8 cellular contexts compared by ENCODE assay signal in the genomic region with DNA sequence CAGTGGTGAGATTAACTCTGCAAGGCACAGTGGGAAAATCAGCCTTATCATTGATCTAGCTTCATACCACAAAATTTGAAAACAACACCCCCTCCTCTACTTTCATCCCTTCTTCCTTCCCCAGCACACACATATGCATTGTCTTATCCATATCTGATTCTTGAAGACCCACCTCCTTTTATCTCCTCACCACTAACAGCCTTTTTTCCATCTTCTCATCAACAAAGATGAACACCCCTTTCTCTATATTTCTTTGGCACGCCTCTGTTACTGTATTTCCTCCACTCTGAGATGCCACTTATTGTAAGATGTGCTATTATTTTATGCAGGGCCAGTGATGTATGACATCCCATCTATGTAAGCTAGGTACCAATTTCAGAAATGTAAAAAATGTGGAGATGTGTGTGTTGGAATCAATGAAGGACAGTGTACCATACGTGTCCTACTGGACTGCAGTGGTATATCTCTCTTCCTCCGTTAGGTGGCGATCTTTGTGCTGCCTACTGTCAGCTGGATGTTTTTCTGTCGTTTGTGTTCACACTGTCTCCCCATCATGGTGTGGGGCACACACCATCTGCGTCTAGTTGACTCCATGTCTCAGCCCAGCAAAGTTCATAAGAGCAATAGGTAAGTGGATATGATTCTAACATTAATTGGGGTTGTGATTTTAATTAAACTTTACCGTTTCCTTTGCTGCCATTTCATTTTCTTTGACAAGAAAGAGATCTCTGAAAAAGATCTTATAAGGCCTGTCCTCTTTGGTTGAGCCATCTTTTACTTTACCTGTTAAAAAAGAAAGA. TPM values are rescaled to one million over a fixed set of nuclear protein-coding genes. Genes with fewer than 3 reads are reported as not detected.
DNase-seq lines count a peak whose midpoint lies in the region; ATAC-seq and TF ChIP-seq lines count a peak whose summit lies in the region.

No MANE protein-coding gene starts in this region.

- H3K4me1 ChIP-seq in GM23248 (ENCODE audit: insufficient read depth), result no peaks in the 10 kb centered on the region
- no peaks in the 10 kb centered on the region for H3K4me1 ChIP-seq in MM.1S (ENCODE audit: low read length)

- no peaks in the 10 kb centered on the region for H3K9me3 ChIP-seq in GM23248 (ENCODE audit: low read depth)
- no peaks in the 10 kb centered on the region for H3K9me3 ChIP-seq in MM.1S (replicated peaks; ENCODE audit: insufficient read depth, low read length)

- WGBS in GM23248 (ENCODE audit: low coverage in 1 of 2, low lambda C conversion rate in 2 of 2, missing lambda C conversion rate in 2 of 2), 2 experiments, result 8 to 11% methylated on average over 7 of the region's 7 CpGs

- H3K4me2 ChIP-seq in GM23248 (ENCODE audit: unreplicated experiment), result no peak overlapping the region
- H3K4me2 ChIP-seq in MM.1S (ENCODE audit: low read depth, low read length), result no peak overlapping the region

- H3K4me3 ChIP-seq in GM23248, result no peak overlapping the region
- no peak overlapping the region for H3K4me3 ChIP-seq in MM.1S (ENCODE audit: low read length)

- H4K20me1 ChIP-seq in GM23248 (ENCODE audit: insufficient read depth), result no peaks in the 10 kb centered on the region
- H4K20me1 ChIP-seq in MM.1S (ENCODE audit: insufficient read depth, low read length), result no peaks in the 10 kb centered on the region

- H2AFZ ChIP-seq in GM23248 (0 out of 2 replicates have a peak overlapping the region, but pooled peaks have one; percentile 5), MM.1S (ENCODE audit: low read length) (peak overlapping the region; percentile 19; the same call in 1 of the 2 replicates)

- DNase-seq in GM03348 (ENCODE audit: low spot score), result peak; percentile 71
- DNase-seq in GM23248, result peak; percentile 77
- peak; percentile 73 for DNase-seq in MM.1S
- peak; percentile 26 for DNase-seq in SHP77 treated with DMSO at 0.1 percent for 48 hours (lab: John Stamatoyannopoulos, UW)
- DNase-seq in amniotic epithelial cell (ENCODE audit: low read depth), result peak; percentile 46
- DNase-seq in hippocampal formation (lab: John Stamatoyannopoulos, UW), result peak; percentile 4 to 34
- peak; percentile 8 for DNase-seq in stimulated activated CD4-positive, alpha-beta T cell treated with anti-CD3 and anti-CD28 coated beads, Interleukin-12 subunit alpha, Interleukin-12 subunit beta, amount 100 ng/mL, for 4 hours

- H3F3A ChIP-seq in GM23248 (ENCODE audit: insufficient read depth) (no peaks in the 10 kb centered on the region), MM.1S (ENCODE audit: insufficient read depth, low read length) (no peaks in the 10 kb centered on the region)

- H3K27me3 ChIP-seq in GM23248 (replicated peaks; ENCODE audit: insufficient read depth) (peaks cover 36% of the 10 kb centered on the region), MM.1S (replicated peaks; ENCODE audit: insufficient read depth, low read length) (no peaks in the 10 kb centered on the region)

- TF ChIP-seq CTCF in MM.1S (IDR thresholded peaks at IDR 0.05; ENCODE audit: low read length), result peak; percentile 95

- H3K79me2 ChIP-seq in GM23248 (ENCODE audit: insufficient read depth) (no peaks in the 10 kb centered on the region), MM.1S (ENCODE audit: low read length) (no peaks in the 10 kb centered on the region)

- H3K27ac ChIP-seq in GM23248 (no peak overlapping the region), MM.1S (ENCODE audit: low read length) (no peak overlapping the region)

- H3K36me3 ChIP-seq in GM23248 (ENCODE audit: low read depth) (no peaks in the 10 kb centered on the region), MM.1S (replicated peaks; ENCODE audit: insufficient read depth, low read length) (no peaks in the 10 kb centered on the region)

- no peak for ATAC-seq in GM19324 (IDR thresholded peaks at IDR 0.05; ENCODE audit: low FRiP score, unreplicated experiment)

- no peak overlapping the region for H3K9ac ChIP-seq in GM23248
- no peak overlapping the region for H3K9ac ChIP-seq in MM.1S (ENCODE audit: low read length)

- no peaks in the 10 kb centered on the region for H3K9me2 ChIP-seq in GM23248 (ENCODE audit: insufficient read depth)
- H3K9me2 ChIP-seq in MM.1S (replicated peaks; ENCODE audit: insufficient read depth, low read length), result no peaks in the 10 kb centered on the region

- in situ Hi-C loops in GM23248 (cut with MboI), result no loop called here

RNA-seq across cellular contexts. Expression of gene CCDC38, which starts 24.0 kb away (rescaled TPM):
- total RNA-seq in GM23248 (2014; rRNA removed; shearing (Covaris generic)), result under 0.01 TPM in 1 of 2 replicates, not detected in the other
- polyA plus RNA-seq in GM23248 (2016; fragmentation: Nextera tagmentation; extraction: Ambion mirVana), result 0.06 TPM in 1 of 2 replicates, not detected in the other

RNA-seq across cellular contexts. Expression of gene AMDHD1, which starts 24.7 kb away (rescaled TPM):
- 1.1 and 1.3 TPM in 2 replicates for total RNA-seq in GM23248 (2014; rRNA removed; shearing (Covaris generic))
- 0.22 and 0.38 TPM in 2 replicates for polyA plus RNA-seq in GM23248 (2016; fragmentation: Nextera tagmentation; extraction: Ambion mirVana)

RNA-seq across cellular contexts. Expression of gene SNRPF, which starts 59.6 kb away (rescaled TPM):
- 5.1 and 10.4 TPM in 2 replicates for total RNA-seq in GM23248 (2014; rRNA removed; shearing (Covaris generic))
- polyA plus RNA-seq in GM23248 (2016; fragmentation: Nextera tagmentation; extraction: Ambion mirVana), result 42.5 and 42.6 TPM in 2 replicates

Comparison
In these comparisons a context has a peak if more than half of its experiments do, and no peak if none do; other contexts are left out.
1. DNase-seq: peak in every context shown above with its lines; median percentile 77 in GM23248; 73 in MM.1S; 71 in GM03348; 46 in amniotic epithelial cell; 26 in SHP77 treated with DMSO at 0.1 percent for 48 hours; 19 in hippocampal formation; 8 in stimulated activated CD4-positive, alpha-beta T cell treated with anti-CD3 and anti-CD28 coated beads, Interleukin-12 subunit alpha, Interleukin-12 subunit beta, amount 100 ng/mL, for 4 hours.